ENCODE assay signal across 1 cellular context in genomic region chr22:28381427-28382167, GRCh38.
TF ChIP-seq lines count a peak whose summit lies in the region.

No MANE protein-coding gene starts in this region.

TF ChIP-seq in SK-N-SH, 30 proteins besides CTCF, POLR2A, EP300 and RAD21 (continued from another document):
- peak; percentile 44; the same call in 1 of the 2 replicates for TF ChIP-seq JUND (IDR thresholded peaks at IDR 0.05)
